ENCODE assay signal across 8 cellular contexts in the genomic region with DNA sequence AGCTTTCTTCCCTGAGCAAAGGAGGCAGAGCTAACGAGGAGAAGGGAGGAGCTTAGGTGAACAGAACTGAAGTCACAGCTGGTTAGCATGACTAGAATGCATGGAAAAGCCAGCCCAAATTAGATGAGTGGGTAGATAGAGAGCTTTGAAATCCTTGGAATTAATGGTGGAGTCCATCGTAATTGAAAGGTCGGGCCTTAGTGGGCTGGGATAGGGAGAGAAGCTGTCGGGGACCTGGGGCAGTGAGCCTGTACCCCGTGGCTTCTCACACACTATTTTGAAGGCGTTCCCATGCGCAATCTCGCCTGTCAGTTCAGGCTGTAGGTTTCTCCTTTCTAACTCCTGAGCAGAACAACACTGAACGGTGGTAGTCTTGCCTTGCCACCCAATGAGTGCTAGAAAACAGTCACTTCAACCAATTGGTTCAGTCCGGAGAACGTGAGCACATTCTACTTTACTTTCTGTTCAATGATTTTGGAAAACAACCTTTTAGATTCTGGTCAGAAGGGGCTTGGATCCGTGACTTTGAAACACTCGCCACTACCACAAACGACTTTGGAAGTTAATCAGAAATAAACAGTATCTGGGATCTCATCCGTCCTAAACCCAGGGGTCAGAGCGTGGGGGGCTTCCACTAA. TPM values are rescaled to one million over a fixed set of nuclear protein-coding genes. Genes with fewer than 3 reads are reported as not detected.
DNase-seq lines count a peak whose midpoint lies in the region; ATAC-seq and TF ChIP-seq lines count a peak whose summit lies in the region.

No MANE protein-coding gene starts in this region.

- peaks cover 37% of the 10 kb centered on the region for H3K79me2 ChIP-seq in fibroblast of lung (ENCODE audit: control insufficient read depth, insufficient read depth, low read length)

- H3K27ac ChIP-seq in fibroblast of lung (ENCODE audit: insufficient read depth, low read length) (peak overlapping the region; percentile 85), thyroid gland (peak overlapping the region; percentile 96 to 98 (median 97))

- peak overlapping the region; percentile 15 for H3K27ac Mint-ChIP-seq in activated T-helper 2 cell treated with anti-CD3 and anti-CD28 coated beads, Interferon-gamma antibody, Interleukin-2, Interleukin-4, amounts not matched to agents 10 μg/mL and 5 μg/mL and 100 μg/mL, durations not matched to agents 14 hours and 24 hours and 36 hours

- H3K36me3 ChIP-seq in fibroblast of lung (ENCODE audit: control insufficient read depth, insufficient read depth, low read length) (no peaks in the 10 kb centered on the region), mucosa of stomach (ENCODE audit: control insufficient read depth, insufficient read depth, low read length) (no peaks in the 10 kb centered on the region), thyroid gland (no peaks in the 10 kb centered on the region)

- DNase-seq in NCI-H2029 treated with DMSO at 0.1 percent for 48 hours (lab: John Stamatoyannopoulos, UW) (peak; percentile 27), NCI-H2029 (lab: John Stamatoyannopoulos, UW) (no peak), NCI-H2227 treated with DMSO at 0.1 percent for 48 hours (lab: John Stamatoyannopoulos, UW) (peak; percentile 82), fibroblast of lung (ENCODE audit: low read depth in 2 of 2) (peak; percentile 77 to 91), thyroid gland (peak; percentile 61 to 72)
- no peak for DNase-seq in activated T-helper 2 cell treated with anti-CD3 and anti-CD28 coated beads, Interferon-gamma antibody, Interleukin-2, Interleukin-4, amounts not matched to agents 10 μg/mL and 5 μg/mL and 100 μg/mL, durations not matched to agents 14 hours and 24 hours and 36 hours (ENCODE audit: low spot score)

- peak overlapping the region; percentile 92 for H3K9ac ChIP-seq in fibroblast of lung (ENCODE audit: insufficient read depth, low read length)
- peak overlapping the region; percentile 80 for H3K9ac ChIP-seq in mucosa of stomach (ENCODE audit: low read length)

- WGBS in thyroid gland, 2 donors, result 0 to 3% methylated on average over 16 of the region's 16 CpGs

- H3K9me3 Mint-ChIP-seq in activated T-helper 2 cell treated with anti-CD3 and anti-CD28 coated beads, Interferon-gamma antibody, Interleukin-2, Interleukin-4, amounts not matched to agents 10 μg/mL and 5 μg/mL and 100 μg/mL, durations not matched to agents 14 hours and 24 hours and 36 hours, result no peaks in the 10 kb centered on the region

- TF ChIP-seq POLR2A in thyroid gland (IDR thresholded peaks at IDR 0.05), result peak in 1 of 2 donors; percentile 81

- H3K4me3 ChIP-seq in fibroblast of lung (replicated peaks in 1 of 4; ENCODE audit: control extremely low read depth in 1 of 4, insufficient read depth in 1 of 4, low read depth in 3 of 4, low read length in 4 of 4), result peak overlapping the region; percentile 48 to 94 (median 70)
- H3K4me3 ChIP-seq in mucosa of stomach (ENCODE audit: low read length), result peak overlapping the region; percentile 38
- H3K4me3 ChIP-seq in thyroid gland (replicated peaks in 1 of 3), result peak overlapping the region; percentile 81 to 96 (median 83)

- ATAC-seq in GM18511 (IDR thresholded peaks at IDR 0.05; ENCODE audit: unreplicated experiment), result no peak

- peak overlapping the region; percentile 63 for H2AFZ ChIP-seq in fibroblast of lung (ENCODE audit: low read length)

- H3K4me2 ChIP-seq in fibroblast of lung (ENCODE audit: extremely low read depth, insufficient read depth, low read length), result peak overlapping the region; percentile 84

- H4K20me1 ChIP-seq in fibroblast of lung (ENCODE audit: control insufficient read depth, extremely low read depth, insufficient read depth, low read length), result no peaks in the 10 kb centered on the region

- no peak for TF ChIP-seq CTCF in fibroblast of lung (conservative IDR thresholded peaks at IDR 0.05 in 1 of 2, IDR thresholded peaks at IDR 0.05 in 1 of 2; ENCODE audit: low read depth in 1 of 2, low read length in 2 of 2)
- TF ChIP-seq CTCF in thyroid gland (IDR thresholded peaks at IDR 0.05), result no peak

- peaks cover 8% of the 10 kb centered on the region for H3K4me1 Mint-ChIP-seq in activated T-helper 2 cell treated with anti-CD3 and anti-CD28 coated beads, Interferon-gamma antibody, Interleukin-2, Interleukin-4, amounts not matched to agents 10 μg/mL and 5 μg/mL and 100 μg/mL, durations not matched to agents 14 hours and 24 hours and 36 hours (ENCODE audit: low read depth)

- H3K36me3 Mint-ChIP-seq in activated T-helper 2 cell treated with anti-CD3 and anti-CD28 coated beads, Interferon-gamma antibody, Interleukin-2, Interleukin-4, amounts not matched to agents 10 μg/mL and 5 μg/mL and 100 μg/mL, durations not matched to agents 14 hours and 24 hours and 36 hours (ENCODE audit: low read depth), result peaks cover 3% of the 10 kb centered on the region

- H3K4me1 ChIP-seq in fibroblast of lung (ENCODE audit: control insufficient read depth, extremely low read depth, insufficient read depth, low read length) (peaks cover 14% of the 10 kb centered on the region), mucosa of stomach (ENCODE audit: control insufficient read depth, insufficient read depth, low read length) (peaks cover 13% of the 10 kb centered on the region), thyroid gland (peaks cover 13 to 17% of the 10 kb centered on the region in 2 donors)

- H3K27me3 ChIP-seq in fibroblast of lung (ENCODE audit: control insufficient read depth, insufficient read depth, low read length) (no peaks in the 10 kb centered on the region), mucosa of stomach (ENCODE audit: control insufficient read depth, insufficient read depth, low read length) (peaks cover 6% of the 10 kb centered on the region), thyroid gland (no peaks in the 10 kb centered on the region)

- intact Hi-C loops in activated T-helper 2 cell treated with anti-CD3 and anti-CD28 coated beads, Interferon-gamma antibody, Interleukin-2, Interleukin-4, amounts not matched to agents 10 μg/mL and 5 μg/mL and 100 μg/mL, durations not matched to agents 14 hours and 24 hours and 36 hours (cut with micrococcal nuclease), result loop anchor here (10.0 kb wide), 2 partner anchors 121 to 161 kb away; no protein-coding TSS in a partner anchor
- intact Hi-C loops in thyroid gland (cut with DNase I), result no loop called here

- H3K4me3 Mint-ChIP-seq in activated T-helper 2 cell treated with anti-CD3 and anti-CD28 coated beads, Interferon-gamma antibody, Interleukin-2, Interleukin-4, amounts not matched to agents 10 μg/mL and 5 μg/mL and 100 μg/mL, durations not matched to agents 14 hours and 24 hours and 36 hours (ENCODE audit: low read depth), result peak overlapping the region; percentile 82

- H3K27me3 Mint-ChIP-seq in activated T-helper 2 cell treated with anti-CD3 and anti-CD28 coated beads, Interferon-gamma antibody, Interleukin-2, Interleukin-4, amounts not matched to agents 10 μg/mL and 5 μg/mL and 100 μg/mL, durations not matched to agents 14 hours and 24 hours and 36 hours (ENCODE audit: low read depth), result peaks cover 49% of the 10 kb centered on the region

- H3K9me3 ChIP-seq in fibroblast of lung (ENCODE audit: control insufficient read depth, insufficient read depth, low read depth, low read length) (no peaks in the 10 kb centered on the region), mucosa of stomach (ENCODE audit: control insufficient read depth, low read length) (no peaks in the 10 kb centered on the region), thyroid gland (no peaks in the 10 kb centered on the region)

RNA-seq across cellular contexts. Expression of gene RAI14, which starts 0.7 kb away (rescaled TPM):
- total RNA-seq in activated T-helper 2 cell treated with anti-CD3 and anti-CD28 coated beads, Interferon-gamma antibody, Interleukin-2, Interleukin-4, amounts not matched to agents 10 μg/mL and 5 μg/mL and 100 μg/mL, durations not matched to agents 14 hours and 24 hours and 36 hours, result 4.0 and 4.2 TPM in 2 replicates
- total RNA-seq in fibroblast of lung (82.7 and 125 TPM in 2 replicates), thyroid gland (10 to 100 TPM; 16.9 to 23.5 (median 20.8) TPM)
- 98.7 and 128 TPM in 2 replicates for polyA plus RNA-seq in fibroblast of lung
- polyA plus RNA-seq in fibroblast of lung (2012), result 98.4 and 101 TPM in 2 replicates
- polyA minus RNA-seq in fibroblast of lung (ENCODE audit: low replicate concordance), result 542 and 706 TPM in 2 replicates

Comparison
In these comparisons a context has a peak if more than half of its experiments do, and no peak if none do; other contexts are left out.
1. DNase-seq: peak in NCI-H2029 treated with DMSO at 0.1 percent for 48 hours (single experiment), NCI-H2227 treated with DMSO at 0.1 percent for 48 hours (single experiment), fibroblast of lung (2 of 2) and thyroid gland (2 of 2); none in NCI-H2029 (single experiment) and activated T-helper 2 cell treated with anti-CD3 and anti-CD28 coated beads, Interferon-gamma antibody, Interleukin-2, Interleukin-4, amounts not matched to agents 10 μg/mL and 5 μg/mL and 100 μg/mL, durations not matched to agents 14 hours and 24 hours and 36 hours (single experiment).
2. Peak in every context shown above with its lines, with median percentiles within 50 percentile points of each other: H3K4me3 ChIP-seq.